In genomic region chr7:1534330-1535099, GRCh38 we compare ENCODE assay signal across 10 cellular contexts. TPM values are rescaled to one million over a fixed set of nuclear protein-coding genes. Genes with fewer than 3 reads are reported as not detected.
DNase-seq lines count a peak whose midpoint lies in the region; ATAC-seq and TF ChIP-seq lines count a peak whose summit lies in the region.
"Had no signal": no experiment of that assay in that cellular context is flagged by ENCODE, and none has a peak within 500 bp of the region (broad histone marks: within the 10 kb centered on the region; RNA-seq: fewer than 3 reads in every experiment).

No MANE protein-coding gene starts in this region.

- H3K36me3 ChIP-seq in Peyer's patch (peaks cover 0 to 21% (median 0%) of the 10 kb centered on the region in 3 donors), gastrocnemius medialis (peaks cover 0 to 7% of the 10 kb centered on the region in 2 donors)

- peak overlapping the region; percentile 34 for H3K4me3 Mint-ChIP-seq in CD4-positive, alpha-beta T cell
- H3K4me3 Mint-ChIP-seq in glutamatergic neuron (ENCODE audit: unreplicated experiment), result no peak overlapping the region

- H3K27me3 ChIP-seq in CD4-positive, alpha-beta T cell (ENCODE audit: control insufficient read depth, insufficient read depth, low read length), result no peaks in the 10 kb centered on the region
- H3K27me3 ChIP-seq in Peyer's patch (no peaks in the 10 kb centered on the region), gastrocnemius medialis (no peaks in the 10 kb centered on the region)

- no peak for TF ChIP-seq POLR2A in Peyer's patch (IDR thresholded peaks at IDR 0.05)
- no peak for TF ChIP-seq POLR2A in gastrocnemius medialis (IDR thresholded peaks at IDR 0.05)

- TF ChIP-seq CTCF in CD4-positive, alpha-beta T cell (IDR thresholded peaks at IDR 0.05), result no peak
- TF ChIP-seq CTCF in Peyer's patch (IDR thresholded peaks at IDR 0.05) (no peak), glutamatergic neuron (IDR thresholded peaks at IDR 0.05; ENCODE audit: partially characterized antibody, unreplicated experiment) (no peak), gastrocnemius medialis (IDR thresholded peaks at IDR 0.05 in 4 of 5, conservative IDR thresholded peaks at IDR 0.05 in 1 of 5) (no peak), GM13977 (IDR thresholded peaks at IDR 0.05; ENCODE audit: extremely low read depth, insufficient read depth, missing control alignments) (no peak)

- in situ Hi-C loops in gastrocnemius medialis (cut with MboI; ENCODE audit: low sequenced_read_pairs in 4 of 4), result no loop called here
- in situ Hi-C loops in GM13977 (cut with MboI; ENCODE audit: low pct_unique_long_range_greater_than_20kb, low sequenced_read_pairs, unreplicated experiment), result no loop called here

- H3K27me3 Mint-ChIP-seq in CD4-positive, alpha-beta T cell, result peaks cover 4% of the 10 kb centered on the region
- H3K27me3 Mint-ChIP-seq in glutamatergic neuron (ENCODE audit: unreplicated experiment), result peaks cover 4% of the 10 kb centered on the region

- no peaks in the 10 kb centered on the region for H3K9me3 ChIP-seq in CD4-positive, alpha-beta T cell (ENCODE audit: control insufficient read depth, low read length)
- H3K9me3 ChIP-seq in Peyer's patch (no peaks in the 10 kb centered on the region), gastrocnemius medialis (no peaks in the 10 kb centered on the region)

- H3K4me1 Mint-ChIP-seq in CD4-positive, alpha-beta T cell (ENCODE audit: low read depth), result peaks cover 32% of the 10 kb centered on the region
- H3K4me1 Mint-ChIP-seq in glutamatergic neuron (ENCODE audit: low read depth, unreplicated experiment), result peaks cover 13% of the 10 kb centered on the region

- peaks cover 36% of the 10 kb centered on the region for H3K36me3 Mint-ChIP-seq in CD4-positive, alpha-beta T cell (ENCODE audit: low read depth)
- no peaks in the 10 kb centered on the region for H3K36me3 Mint-ChIP-seq in glutamatergic neuron (ENCODE audit: unreplicated experiment)

- no peaks in the 10 kb centered on the region for H3K9me3 Mint-ChIP-seq in CD4-positive, alpha-beta T cell
- H3K9me3 Mint-ChIP-seq in glutamatergic neuron (ENCODE audit: unreplicated experiment), result peaks cover 2% of the 10 kb centered on the region

- ATAC-seq in CD4-positive, alpha-beta T cell (ENCODE audit: poor library complexity), result no peak
- ATAC-seq in gastrocnemius medialis (no peak), GM19324 (IDR thresholded peaks at IDR 0.05; ENCODE audit: low FRiP score, unreplicated experiment) (no peak), GM19467 (IDR thresholded peaks at IDR 0.05; ENCODE audit: unreplicated experiment) (no peak)

- H3K27ac Mint-ChIP-seq in CD4-positive, alpha-beta T cell, result peak overlapping the region; percentile 67
- H3K27ac Mint-ChIP-seq in glutamatergic neuron (ENCODE audit: unreplicated experiment), result peak overlapping the region; percentile 17

- POLR2A ChIA-PET in CD4-positive, alpha-beta T cell (lab: Charles Lee), result interaction anchor here (0.7 kb wide), 1 partner anchor 10 kb away, joined by 3 read pairs; no protein-coding TSS in a partner anchor

- peak overlapping the region; percentile 95 for H3K27ac ChIP-seq in CD4-positive, alpha-beta T cell (ENCODE audit: low read depth, low read length)
- H3K27ac ChIP-seq in Peyer's patch (peak overlapping the region; percentile 83 to 99 (median 94)), gastrocnemius medialis (peak overlapping the region; percentile 98 to 100 (median 99))

- intact Hi-C loops in CD4-positive, alpha-beta T cell (cut with DNase I, micrococcal nuclease), result loop anchor here in 1 of 2 experiments (5.0 kb wide), 1 partner anchor 38 kb away; the partner anchor contains the start of gene PSMG3
- intact Hi-C loops in gastrocnemius medialis (cut with DNase I; ENCODE audit: low total_unique reads), result loop anchor here (10.0 kb wide), 1 partner anchor 490 kb away; the partner anchor contains the start of gene GPR146

- peak in 1 of 10 experiments; percentile 6 for DNase-seq in CD4-positive, alpha-beta T cell
- DNase-seq in Peyer's patch (no peak), glutamatergic neuron (no peak), gastrocnemius medialis (peak in 1 of 2 donors; percentile 32), GM13977 (ENCODE audit: low spot score) (no peak), DMS 273 treated with DMSO at 0.1 percent for 48 hours (lab: John Stamatoyannopoulos, UW) (no peak)
- DNase-seq: KG1 had no signal

- H3K4me3 ChIP-seq in Peyer's patch (peak overlapping the region in 1 of 4 donors; percentile 80), gastrocnemius medialis (peak overlapping the region in 3 of 4 donors; percentile 65 to 73 (median 68))

- CTCF ChIA-PET in CD4-positive, alpha-beta T cell (lab: Charles Lee), result interaction anchor here (1.1 to 1.4 kb wide), 2 partner anchors 22 to 60 kb away, joined by 3 to 6 read pairs; partner anchors contain the start of gene TMEM184A

- H3K4me1 ChIP-seq in Peyer's patch, result peaks cover 4 to 59% (median 18%) of the 10 kb centered on the region in 4 donors
- H3K4me1 ChIP-seq in gastrocnemius medialis, result peaks cover 63 to 68% of the 10 kb centered on the region in 2 donors

RNA-seq across cellular contexts. Expression of gene MAFK, which starts 4.0 kb away (rescaled TPM):
- 10 to 100 TPM; 60.1 to 65.0 TPM for total RNA-seq in CD4-positive, alpha-beta T cell
- total RNA-seq in Peyer's patch (10 to 100 TPM; 32.9 to 80.2 (median 55.0) TPM), glutamatergic neuron (ENCODE audit: unreplicated experiment) (10.5 TPM), gastrocnemius medialis (100 to 1,000 TPM in 1 of 4 donors, 10 to 100 TPM in 3; 33.5 to 112 (median 75.3) TPM)

RNA-seq across cellular contexts. Expression of gene TMEM184A, which starts 21.5 kb away (rescaled TPM):
- under 1 TPM in 1 of 2 experiments, not detected in 1; 0.06 TPM for total RNA-seq in CD4-positive, alpha-beta T cell
- total RNA-seq in Peyer's patch (100 to 1,000 TPM in 3 of 4 donors, 10 to 100 TPM in 1; 41.3 to 161 (median 151) TPM), glutamatergic neuron (ENCODE audit: unreplicated experiment) (20.7 TPM), gastrocnemius medialis (1 to 10 TPM in 3 of 4 donors, under 1 TPM in 1; 0.55 to 3.3 (median 1.3) TPM)
- total RNA-seq: temporal lobe had no signal

RNA-seq across cellular contexts. Expression of gene INTS1, which starts 30.3 kb away (rescaled TPM):
- 10 to 100 TPM; 91.0 to 91.5 TPM for total RNA-seq in CD4-positive, alpha-beta T cell
- total RNA-seq in Peyer's patch, result 100 to 1,000 TPM in 2 of 4 donors, 10 to 100 TPM in 2; 84.4 to 192 (median 108) TPM
- total RNA-seq in glutamatergic neuron (ENCODE audit: unreplicated experiment), result 108 TPM
- total RNA-seq in gastrocnemius medialis, result 100 to 1,000 TPM in 1 of 4 donors, 10 to 100 TPM in 3; 44.3 to 108 (median 78.8) TPM

RNA-seq across cellular contexts. Expression of gene PSMG3, which starts 35.3 kb away (rescaled TPM):
- total RNA-seq in CD4-positive, alpha-beta T cell, result 10 to 100 TPM; 13.3 to 13.8 TPM
- total RNA-seq in Peyer's patch (10 to 100 TPM; 33.0 to 67.5 (median 47.7) TPM), glutamatergic neuron (ENCODE audit: unreplicated experiment) (56.6 TPM), gastrocnemius medialis (10 to 100 TPM; 25.4 to 46.4 (median 32.2) TPM)
